Comparison of ENCODE assay signal across 8 cellular contexts in genomic region chr14:91388551-91388975, GRCh38. TPM values are rescaled to one million over a fixed set of nuclear protein-coding genes. Genes with fewer than 3 reads are reported as not detected.
A peak's percentile ranks its signal among the peaks of the same experiment; 100 is the strongest.
DNase-seq lines count a peak whose midpoint lies in the region; ATAC-seq and TF ChIP-seq lines count a peak whose summit lies in the region.

No MANE protein-coding gene starts in this region.

- H3K36me3 Mint-ChIP-seq in T-helper 17 cell (ENCODE audit: low read depth), result peaks cover 2% of the 10 kb centered on the region

- no peaks in the 10 kb centered on the region for H3K27me3 Mint-ChIP-seq in T-helper 17 cell

- H3K9me3 ChIP-seq in T-helper 17 cell (ENCODE audit: control insufficient read depth, low read length, poor library complexity, severe bottlenecking) (no peaks in the 10 kb centered on the region), lower lobe of right lung (no peaks in the 10 kb centered on the region)

- peaks cover 43% of the 10 kb centered on the region for H3K4me1 ChIP-seq in lower lobe of right lung

- POLR2A ChIA-PET in GM10248 (lab: Yijun Ruan, JAX), result interaction anchor here (1.2 kb wide), 1 partner anchor 11 kb away, joined by 3 read pairs; no protein-coding TSS in a partner anchor

- H3K27me3 ChIP-seq in lower lobe of right lung (ENCODE audit: low read depth), result no peaks in the 10 kb centered on the region

- ATAC-seq in GM21825 (IDR thresholded peaks at IDR 0.05; ENCODE audit: unreplicated experiment) (peak; percentile 57), T-helper 17 cell (peak; percentile 74), lower lobe of right lung (peak; percentile 35 to 65)

- H3K4me3 ChIP-seq in lower lobe of right lung, result no peak overlapping the region

- intact Hi-C loops in lower lobe of right lung (cut with DNase I), result no loop called here

- H3K4me3 Mint-ChIP-seq in T-helper 17 cell, result peak overlapping the region; percentile 75

- CTCF ChIA-PET in GM10248 (lab: Yijun Ruan, JAX), result interaction anchor here (0.8 to 4.0 kb wide), 8 partner anchors 9 to 66 kb away, joined by 3 to 17 read pairs (median 5); partner anchors contain the start of gene CCDC88C

- TF ChIP-seq CTCF in GM10248 (IDR thresholded peaks at IDR 0.05; ENCODE audit: control extremely low read depth, extremely low read depth, low read depth, missing control alignments) (no peak), lower lobe of right lung (IDR thresholded peaks at IDR 0.05) (no peak)

- H3K4me1 Mint-ChIP-seq in T-helper 17 cell, result peaks cover 58% of the 10 kb centered on the region

- H3K27ac Mint-ChIP-seq in T-helper 17 cell, result peak overlapping the region; percentile 95

- no peak overlapping the region for H3K27ac ChIP-seq in lower lobe of right lung

- peak; percentile 83 for DNase-seq in GM10248 (ENCODE audit: extremely low spot score)
- no peak for DNase-seq in T-helper 17 cell
- DNase-seq in lower lobe of right lung, result no peak
- DNase-seq in LoVo (ENCODE audit: low spot score), result no peak
- DNase-seq in NCI-H2171 (lab: John Stamatoyannopoulos, UW), result no peak
- DNase-seq in NCI-H2196 (lab: John Stamatoyannopoulos, UW; ENCODE audit: unreplicated experiment), result no peak
- no peak for DNase-seq in amygdala (lab: John Stamatoyannopoulos, UW)

- H3K36me3 ChIP-seq in lower lobe of right lung, result no peaks in the 10 kb centered on the region

RNA-seq across cellular contexts. Expression of gene CCDC88C, which starts 29.1 kb away (rescaled TPM):
- total RNA-seq in T-helper 17 cell (100 to 1,000 TPM; 333 to 339 TPM), lower lobe of right lung (45.8 TPM)
